Comparison of ENCODE assay signal across 9 cellular contexts in genomic region chr11:126113963-126114362, GRCh38. TPM values are rescaled to one million over a fixed set of nuclear protein-coding genes. Genes with fewer than 3 reads are reported as not detected.
A peak's percentile ranks its signal among the peaks of the same experiment; 100 is the strongest.
DNase-seq lines count a peak whose midpoint lies in the region; ATAC-seq and TF ChIP-seq lines count a peak whose summit lies in the region.
"Had no signal": no experiment of that assay in that cellular context is flagged by ENCODE, and none has a peak within 500 bp of the region (broad histone marks: within the 10 kb centered on the region; RNA-seq: fewer than 3 reads in every experiment).

No MANE protein-coding gene starts in this region.

- ATAC-seq in HCT116 (no peak), lower lobe of right lung (no peak)

- no peak overlapping the region for H3K4me3 ChIP-seq in HCT116 (replicated peaks in 1 of 2; ENCODE audit: low read depth in 1 of 2, low read length in 2 of 2)
- H3K4me3 ChIP-seq in adipocyte (ENCODE audit: low read length): peak overlapping the region; percentile 51
- no peak overlapping the region for H3K4me3 ChIP-seq in lower lobe of right lung
- H3K4me3 ChIP-seq in spleen: no peak overlapping the region
- no peak overlapping the region for H3K4me3 ChIP-seq in Karpas-422 (ENCODE audit: low read length)

- CTCF ChIA-PET in HCT116 (lab: Charles Lee): no interaction called here
- CTCF ChIA-PET in Calu3 (lab: Charles Lee): interaction anchor here (0.8 to 1.5 kb wide), 4 partner anchors 9 to 53 kb away, joined by 3 to 7 read pairs (median 3); no protein-coding TSS in a partner anchor

- BruUV-seq in HCT116 (replicated peaks; lab: Mats Ljungman, UMichigan): no TSS peak
- BruUV-seq in Calu3 (replicated peaks; lab: Mats Ljungman, UMichigan): no TSS peak

- H3K27me3 Mint-ChIP-seq in Calu3 (ENCODE audit: unreplicated experiment): no peaks in the 10 kb centered on the region
- no peaks in the 10 kb centered on the region for H3K27me3 Mint-ChIP-seq in activated CD4-positive, alpha-beta T cell treated with anti-CD3 and anti-CD28 coated beads, Interleukin-2, amount 10 ng/mL, durations not matched to agents 24 days and 14 days

- no peak for TF ChIP-seq POLR2A in HCT116 (IDR thresholded peaks at IDR 0.05; ENCODE audit: borderline replicate concordance, extremely low read depth, insufficient read depth, insufficient read length)
- TF ChIP-seq POLR2A in spleen (IDR thresholded peaks at IDR 0.05): no peak

- H3K4me1 Mint-ChIP-seq in Calu3 (ENCODE audit: low read depth, unreplicated experiment): peaks cover 22% of the 10 kb centered on the region
- H3K4me1 Mint-ChIP-seq in activated CD4-positive, alpha-beta T cell treated with anti-CD3 and anti-CD28 coated beads, Interleukin-2, amount 10 ng/mL, durations not matched to agents 24 days and 14 days: peaks cover 3% of the 10 kb centered on the region

- H3K27ac ChIP-seq in HCT116 (ENCODE audit: low read depth, low read length): no peak overlapping the region
- H3K27ac ChIP-seq in lower lobe of right lung: peak overlapping the region; percentile 86
- H3K27ac ChIP-seq in spleen: no peak overlapping the region
- no peak overlapping the region for H3K27ac ChIP-seq in Karpas-422 (ENCODE audit: low read length)

- H3K9me2 ChIP-seq in HCT116 (ENCODE audit: insufficient read depth) (no peaks in the 10 kb centered on the region), Karpas-422 (replicated peaks; ENCODE audit: insufficient read depth, low read length) (no peaks in the 10 kb centered on the region)

- no peak overlapping the region for H3K9ac ChIP-seq in HCT116 (ENCODE audit: low read length)
- H3K9ac ChIP-seq in adipocyte (ENCODE audit: low read length): peak overlapping the region; percentile 81
- H3K9ac ChIP-seq in Karpas-422 (ENCODE audit: low read length): no peak overlapping the region

- no peaks in the 10 kb centered on the region for H3K9me3 Mint-ChIP-seq in Calu3 (ENCODE audit: low read depth, unreplicated experiment)
- H3K9me3 Mint-ChIP-seq in activated CD4-positive, alpha-beta T cell treated with anti-CD3 and anti-CD28 coated beads, Interleukin-2, amount 10 ng/mL, durations not matched to agents 24 days and 14 days: no peaks in the 10 kb centered on the region

- H3K4me1 ChIP-seq in HCT116 (ENCODE audit: control insufficient read depth in 1 of 2, insufficient read depth in 2 of 2, low read length in 2 of 2): peaks cover 11 to 32% of the 10 kb centered on the region in 2 experiments
- peaks cover 72% of the 10 kb centered on the region for H3K4me1 ChIP-seq in adipocyte (ENCODE audit: control insufficient read depth, insufficient read depth, low read length)
- peaks cover 39% of the 10 kb centered on the region for H3K4me1 ChIP-seq in lower lobe of right lung
- peaks cover 0 to 11% (median 0%) of the 10 kb centered on the region in 6 donors for H3K4me1 ChIP-seq in spleen
- peaks cover 16% of the 10 kb centered on the region for H3K4me1 ChIP-seq in Karpas-422 (ENCODE audit: low read length)

- TF ChIP-seq RAD21 in HCT116 (IDR thresholded peaks at IDR 0.05; ENCODE audit: low read depth): no peak

- H4K20me1 ChIP-seq in HCT116 (ENCODE audit: insufficient read depth) (no peaks in the 10 kb centered on the region), Karpas-422 (ENCODE audit: insufficient read depth, low read depth, low read length) (no peaks in the 10 kb centered on the region)

- H3K27me3 ChIP-seq in HCT116 (ENCODE audit: insufficient read depth, low read length) (no peaks in the 10 kb centered on the region), adipocyte (replicated peaks; ENCODE audit: control insufficient read depth, insufficient read depth, low read length) (no peaks in the 10 kb centered on the region), lower lobe of right lung (ENCODE audit: low read depth) (no peaks in the 10 kb centered on the region), spleen (replicated peaks in 1 of 7) (no peaks in the 10 kb centered on the region), Karpas-422 (ENCODE audit: low read length) (no peaks in the 10 kb centered on the region)

- DNase-seq in HCT116 (ENCODE audit: low read depth, low spot score) (no peak), adipocyte (ENCODE audit: low read depth) (no peak), lower lobe of right lung (no peak), spleen (peak; percentile 28), Karpas-422 (no peak), Calu3 (no peak)
- no peak for DNase-seq in activated CD4-positive, alpha-beta T cell treated with anti-CD3 and anti-CD28 coated beads, Interleukin-2, amount 10 ng/mL, durations not matched to agents 24 days and 14 days
- no peak for DNase-seq in stimulated activated CD4-positive, alpha-beta T cell treated with anti-CD3 and anti-CD28 coated beads, Interleukin-2, amount 100 ng/mL, for 24 hours
- DNase-seq: Kasumi-1 had no signal

- TF ChIP-seq CTCF in HCT116 (IDR thresholded peaks at IDR 0.05 in 2 of 3, conservative IDR thresholded peaks at IDR 0.05 in 1 of 3; ENCODE audit: borderline replicate concordance in 1 of 3, insufficient read depth in 1 of 3, low read depth in 2 of 3, low read length in 2 of 3) (no peak), lower lobe of right lung (IDR thresholded peaks at IDR 0.05) (no peak), spleen (IDR thresholded peaks at IDR 0.05 in 8 of 11, conservative IDR thresholded peaks at IDR 0.05 in 3 of 11) (no peak), Calu3 (IDR thresholded peaks at IDR 0.05; ENCODE audit: unreplicated experiment) (no peak)

- 63 to 78% (median 76%) methylated on average over 3 to 4 of the region's 4 CpGs for WGBS in spleen, 5 donors

- RAD21 ChIA-PET in HCT116 (lab: Charles Lee; ENCODE audit: low non-redundant PET in 1 of 2, low total read pairs in 2 of 2, uncharacterized antibody in 2 of 2, unreplicated experiment in 2 of 2): no interaction called here

- no peak overlapping the region for H3K27ac Mint-ChIP-seq in Calu3 (ENCODE audit: unreplicated experiment)
- no peak overlapping the region for H3K27ac Mint-ChIP-seq in activated CD4-positive, alpha-beta T cell treated with anti-CD3 and anti-CD28 coated beads, Interleukin-2, amount 10 ng/mL, durations not matched to agents 24 days and 14 days

- H3K9me3 ChIP-seq in HCT116 (ENCODE audit: control insufficient read depth in 1 of 2, insufficient read depth in 1 of 2, low read depth in 1 of 2, low read length in 2 of 2) (no peaks in the 10 kb centered on the region), adipocyte (ENCODE audit: control insufficient read depth, low read length) (no peaks in the 10 kb centered on the region), lower lobe of right lung (no peaks in the 10 kb centered on the region), spleen (no peaks in the 10 kb centered on the region), Karpas-422 (ENCODE audit: low read length) (no peaks in the 10 kb centered on the region)

- H3K4me2 ChIP-seq in HCT116 (ENCODE audit: low read length) (peak overlapping the region; percentile 43), Karpas-422 (ENCODE audit: low read depth, low read length, poor library complexity, severe bottlenecking) (no peak overlapping the region)

- H3K79me2 ChIP-seq in HCT116 (ENCODE audit: insufficient read depth, low read length) (no peaks in the 10 kb centered on the region), Karpas-422 (ENCODE audit: low read length) (no peaks in the 10 kb centered on the region)

- H2AFZ ChIP-seq in HCT116 (ENCODE audit: low read depth, low read length, poor library complexity, severe bottlenecking) (no peak overlapping the region), Karpas-422 (ENCODE audit: low read length) (no peak overlapping the region)

- POLR2A ChIA-PET in HCT116 (lab: Charles Lee): interaction anchor here (1.1 kb wide), 1 partner anchor 10 kb away, joined by 3 read pairs; no protein-coding TSS in a partner anchor

- intact Hi-C loops in HCT116 (cut with micrococcal nuclease): no loop called here
- intact Hi-C loops in lower lobe of right lung (cut with DNase I): no loop called here
- intact Hi-C loops in spleen (cut with DNase I; ENCODE audit: low total_unique reads): no loop called here
- intact Hi-C loops in Calu3 (cut with micrococcal nuclease; ENCODE audit: unreplicated experiment): loop anchor here (5.0 kb wide), 1 partner anchor 42 kb away; no protein-coding TSS in a partner anchor
- intact Hi-C loops in activated CD4-positive, alpha-beta T cell treated with anti-CD3 and anti-CD28 coated beads, Interleukin-2, amount 10 ng/mL, durations not matched to agents 24 days and 14 days (cut with micrococcal nuclease): no loop called here

- H3K36me3 ChIP-seq in HCT116 (ENCODE audit: control insufficient read depth in 1 of 2, insufficient read depth in 2 of 2, low read length in 2 of 2) (no peaks in the 10 kb centered on the region), adipocyte (ENCODE audit: control insufficient read depth, insufficient read depth, low read length, severe bottlenecking) (no peaks in the 10 kb centered on the region), lower lobe of right lung (no peaks in the 10 kb centered on the region), spleen (no peaks in the 10 kb centered on the region), Karpas-422 (ENCODE audit: insufficient read depth, low read length) (no peaks in the 10 kb centered on the region)

- H3K36me3 Mint-ChIP-seq in Calu3 (ENCODE audit: insufficient read depth, unreplicated experiment): no peaks in the 10 kb centered on the region
- H3K36me3 Mint-ChIP-seq in activated CD4-positive, alpha-beta T cell treated with anti-CD3 and anti-CD28 coated beads, Interleukin-2, amount 10 ng/mL, durations not matched to agents 24 days and 14 days (ENCODE audit: low read depth): no peaks in the 10 kb centered on the region

- H3K4me3 Mint-ChIP-seq in Calu3 (ENCODE audit: low read depth, unreplicated experiment): no peak overlapping the region
- H3K4me3 Mint-ChIP-seq in activated CD4-positive, alpha-beta T cell treated with anti-CD3 and anti-CD28 coated beads, Interleukin-2, amount 10 ng/mL, durations not matched to agents 24 days and 14 days: no peak overlapping the region

TF ChIP-seq in HCT116, 20 proteins besides CTCF, POLR2A, EP300 and RAD21 (continues in another document):
- no peak for TF ChIP-seq CBX3 (IDR thresholded peaks at IDR 0.05; ENCODE audit: low read depth)
- TF ChIP-seq EGR1 (IDR thresholded peaks at IDR 0.05; ENCODE audit: low read depth): no peak
- TF ChIP-seq SIN3A (IDR thresholded peaks at IDR 0.05; ENCODE audit: low read depth): no peak
- TF ChIP-seq ELF1 (IDR thresholded peaks at IDR 0.05; ENCODE audit: borderline replicate concordance, low read depth): no peak
- TF ChIP-seq MAX (IDR thresholded peaks at IDR 0.05): no peak
- no peak for TF ChIP-seq JUND (IDR thresholded peaks at IDR 0.05)

RNA-seq across cellular contexts. Expression of gene CDON, which starts 51.3 kb away (rescaled TPM):
- 16.9 TPM for total RNA-seq in HCT116 (2021; ENCODE audit: unreplicated experiment)
- 4.9 and 6.5 TPM in 2 replicates for polyA plus RNA-seq in HCT116 (2012)
- 18.5 TPM for total RNA-seq in lower lobe of right lung
- 1 to 10 TPM; 1.8 to 5.3 (median 3.6) TPM for total RNA-seq in spleen
- polyA plus RNA-seq in spleen: under 1 TPM; 0.30 to 0.58 (median 0.45) TPM
- 0.36 and 2.1 TPM in 2 replicates for total RNA-seq in Karpas-422 (2014; rRNA removed; shearing (Covaris generic); ENCODE audit: low replicate concordance)
- 10.6 and 14.8 TPM in 2 replicates for total RNA-seq in Calu3 (2022)
- total RNA-seq in activated CD4-positive, alpha-beta T cell treated with anti-CD3 and anti-CD28 coated beads, Interleukin-2, amount 10 ng/mL, durations not matched to agents 24 days and 14 days: 1.9 TPM in 2 replicates
